ENCODE assay signal across 36 cellular contexts in genomic region chr1:24560361-24560760, GRCh38. TPM values are rescaled to one million over a fixed set of nuclear protein-coding genes. Genes with fewer than 3 reads are reported as not detected.
"Had no signal": no experiment of that assay in that cellular context is flagged by ENCODE, and none has a peak within 500 bp of the region (broad histone marks: within the 10 kb centered on the region; RNA-seq: fewer than 3 reads in every experiment).

No MANE protein-coding gene starts in this region.

- H3K9me3 ChIP-seq: Peyer's patch had no signal

- H3K9me3 Mint-ChIP-seq: activated CD4-positive, alpha-beta memory T cell treated with anti-CD3 and anti-CD28 coated beads for 36 hours; activated naive CD8-positive, alpha-beta T cell treated with anti-CD3 and anti-CD28 coated beads for 36 hours; activated T-cell treated with anti-CD3 and anti-CD28 coated beads, Interleukin-2, amount 50 U/mL, for 4 hours; activated T-helper 1 cell treated with anti-CD3 and anti-CD28 coated beads, Interleukin-12 subunit alpha, Interleukin-12 subunit beta, Interleukin-2, Interleukin-4 antibody, amounts not matched to agents 30 ng/mL and 10 ng/mL and 1 ng/mL, durations not matched to agents 14 hours and 24 hours and 36 hours; central memory CD8-positive, alpha-beta T cell; T-cell had no signal

- H3K4me3 Mint-ChIP-seq: activated CD4-positive, alpha-beta memory T cell treated with anti-CD3 and anti-CD28 coated beads for 36 hours; activated CD4-positive, alpha-beta T cell treated with anti-CD3 and anti-CD28 coated beads for 36 hours; activated naive CD8-positive, alpha-beta T cell treated with anti-CD3 and anti-CD28 coated beads for 36 hours; activated T-cell treated with anti-CD3 and anti-CD28 coated beads, Interleukin-2, amount 50 U/mL, for 4 hours; activated T-helper 1 cell treated with anti-CD3 and anti-CD28 coated beads, Interleukin-12 subunit alpha, Interleukin-12 subunit beta, Interleukin-2, Interleukin-4 antibody, amounts not matched to agents 30 ng/mL and 10 ng/mL and 1 ng/mL, durations not matched to agents 14 hours and 24 hours and 36 hours; central memory CD8-positive, alpha-beta T cell; T-cell; WTC11 had no signal

- H3K27ac ChIP-seq: brain microvascular endothelial cell, Peyer's patch, RWPE1 had no signal

- ATAC-seq: activated CD4-positive, alpha-beta T cell treated with anti-CD3 and anti-CD28 coated beads for 36 hours; activated CD4-positive, CD25-positive, alpha-beta regulatory T cell treated with anti-CD3 and anti-CD28 coated beads, Interleukin-2, amount 50 U/mL, for 24 hours; activated T-cell treated with anti-CD3 and anti-CD28 coated beads, Interleukin-2, amount 50 U/mL, for 4 hours; K562; PC-3; Right ventricle myocardium inferior; SK-N-SH treated with all-trans-retinoic acid at 6 μM for 48 hours; T-cell; WTC11 had no signal

- H3K36me3 Mint-ChIP-seq: activated CD4-positive, alpha-beta memory T cell treated with anti-CD3 and anti-CD28 coated beads for 36 hours; activated naive CD8-positive, alpha-beta T cell treated with anti-CD3 and anti-CD28 coated beads for 36 hours; T-cell; WTC11 had no signal

- H3K36me3 ChIP-seq: brain microvascular endothelial cell, Peyer's patch had no signal

- H3K27ac Mint-ChIP-seq: activated CD4-positive, alpha-beta memory T cell treated with anti-CD3 and anti-CD28 coated beads for 36 hours; activated CD4-positive, alpha-beta T cell treated with anti-CD3 and anti-CD28 coated beads for 36 hours; activated naive CD8-positive, alpha-beta T cell treated with anti-CD3 and anti-CD28 coated beads for 36 hours; activated T-helper 1 cell treated with anti-CD3 and anti-CD28 coated beads, Interleukin-12 subunit alpha, Interleukin-12 subunit beta, Interleukin-2, Interleukin-4 antibody, amounts not matched to agents 30 ng/mL and 10 ng/mL and 1 ng/mL, durations not matched to agents 14 hours and 24 hours and 36 hours; T-cell; WTC11 had no signal

- H3K4me3 ChIP-seq: K562, Peyer's patch had no signal

- H3K27me3 ChIP-seq: Peyer's patch had no signal

- DNase-seq: activated CD4-positive, alpha-beta memory T cell treated with anti-CD3 and anti-CD28 coated beads for 36 hours; activated CD4-positive, alpha-beta T cell treated with anti-CD3 and anti-CD28 coated beads for 36 hours; activated CD4-positive, alpha-beta T cell treated with anti-CD3 and anti-CD28 coated beads, Interleukin-2, amount 50 U/mL, for 1 hour; activated CD8-positive, alpha-beta memory T cell treated with anti-CD3 and anti-CD28 coated beads, Interleukin-2, amount 50 U/mL, for 4 hours; activated naive CD4-positive, alpha-beta T cell; activated naive CD4-positive, alpha-beta T cell treated with anti-CD3 and anti-CD28 coated beads, Interleukin-2, amount 50 U/mL, for 16 hours; activated naive CD8-positive, alpha-beta T cell treated with anti-CD3 and anti-CD28 coated beads for 36 hours; activated T-cell treated with anti-CD3 and anti-CD28 coated beads for 4 hours; activated T-cell treated with anti-CD3 and anti-CD28 coated beads, Interleukin-2, amount 50 U/mL, for 4 hours; amniotic stem cell; brain microvascular endothelial cell; IMR-90; Karpas-422; NCI-H1105; NCI-H1417 treated with DMSO at 0.1 percent for 48 hours; NCI-H187 treated with DMSO at 0.1 percent for 48 hours; NCI-H2081; NCI-H345; NCI-H524 treated with DMSO at 0.1 percent for 48 hours; NK-92 treated with Interleukin-12 subunit alpha and Interleukin-12 subunit beta, amount 100 ng/mL, for 24 hours; PC-3; SIG-M5; T-cell; T1000 had no signal

RNA-seq across cellular contexts. Expression of gene NCMAP, which starts 4.5 kb away (rescaled TPM):
- total RNA-seq: activated T-helper 1 cell treated with anti-CD3 and anti-CD28 coated beads, Interleukin-12 subunit alpha, Interleukin-12 subunit beta, Interleukin-2, Interleukin-4 antibody, amounts not matched to agents 30 ng/mL and 10 ng/mL and 1 ng/mL, durations not matched to agents 14 hours and 24 hours and 36 hours; IMR-90; K562; MCF 10A; SK-MEL-5; T-helper 2 cell treated with Interferon-gamma antibody and Interleukin-4, amounts not matched to agents 100 ng/mL and 5 ng/mL, for 36 hours had no signal
- polyA plus RNA-seq: IMR-90 had no signal
